Comparison of ENCODE assay signal across 28 cellular contexts in genomic region chr16:57762365-57763289, GRCh38. TPM values are rescaled to one million over a fixed set of nuclear protein-coding genes. Genes with fewer than 3 reads are reported as not detected.
DNase-seq lines count a peak whose midpoint lies in the region; ATAC-seq, FAIRE-seq and TF ChIP-seq lines count a peak whose summit lies in the region.
"Had no signal": no experiment of that assay in that cellular context is flagged by ENCODE, and none has a peak within 500 bp of the region (broad histone marks: within the 10 kb centered on the region; RNA-seq: fewer than 3 reads in every experiment).

No MANE protein-coding gene starts in this region.

- no peak overlapping the region for H3K4me2 ChIP-seq in A549
- no peak overlapping the region for H3K4me2 ChIP-seq in mesendoderm (ENCODE audit: low read length)
- H3K4me2 ChIP-seq: PC-9 had no signal

- no peak overlapping the region for H3K9ac ChIP-seq in mesendoderm (ENCODE audit: low read length)

- no peak overlapping the region for H4K5ac ChIP-seq in mesendoderm (ENCODE audit: low read length)

- no peak overlapping the region for H2AK5ac ChIP-seq in mesendoderm (ENCODE audit: low read length)

- ATAC-seq in A549: no peak
- ATAC-seq in central memory CD8-positive, alpha-beta T cell (replicated peaks; ENCODE audit: extremely low read depth, poor library complexity, severe bottlenecking): no peak
- no peak for ATAC-seq in GM18511 (IDR thresholded peaks at IDR 0.05; ENCODE audit: unreplicated experiment)
- ATAC-seq in HG02759 (IDR thresholded peaks at IDR 0.05; ENCODE audit: unreplicated experiment): no peak
- ATAC-seq: HCT116; natural killer cell; pancreas; stimulated activated memory B cell treated with anti-CD40 and anti-IgM and Interleukin-4, amounts not matched to agents 10 μg/mL and 1 μg/mL and 100 μg/mL, for 72 hours had no signal

- no peak overlapping the region for H3K4me3 Mint-ChIP-seq in central memory CD8-positive, alpha-beta T cell
- H3K4me3 Mint-ChIP-seq: activated naive CD8-positive, alpha-beta T cell treated with anti-CD3 and anti-CD28 coated beads for 36 hours; CD4-positive, CD25-positive, alpha-beta regulatory T cell; dendritic cell treated with granulocyte-macrophage colony-stimulating factor and Interleukin-4, amounts not matched to agents 40 ng/mL and 50 ng/mL, for 4 days; immature natural killer cell; natural killer cell had no signal

- H3K23ac ChIP-seq in mesendoderm (ENCODE audit: low read length): peak overlapping the region; percentile 45

- H3K27ac Mint-ChIP-seq in central memory CD8-positive, alpha-beta T cell (ENCODE audit: low read depth): peak overlapping the region; percentile 72
- H3K27ac Mint-ChIP-seq: activated naive CD8-positive, alpha-beta T cell treated with anti-CD3 and anti-CD28 coated beads for 36 hours; dendritic cell treated with granulocyte-macrophage colony-stimulating factor and Interleukin-4, amounts not matched to agents 40 ng/mL and 50 ng/mL, for 4 days; stimulated activated memory B cell treated with anti-CD40 and anti-IgM and Interleukin-4, amounts not matched to agents 10 μg/mL and 1 μg/mL and 100 μg/mL, for 72 hours had no signal

- peak overlapping the region; percentile 91 to 92; a peak in 5 of 6 replicates for H3K27ac ChIP-seq in A549
- no peak overlapping the region for H3K27ac ChIP-seq in HEK293 (ENCODE audit: extremely low read depth, low read depth, low read length)
- no peak overlapping the region for H3K27ac ChIP-seq in mesendoderm (ENCODE audit: low read depth, low read length)
- H3K27ac ChIP-seq: pancreas, PC-9, sigmoid colon had no signal

- H3K36me3 Mint-ChIP-seq in central memory CD8-positive, alpha-beta T cell (ENCODE audit: insufficient read depth): no peaks in the 10 kb centered on the region
- H3K36me3 Mint-ChIP-seq: activated naive CD8-positive, alpha-beta T cell treated with anti-CD3 and anti-CD28 coated beads for 36 hours; CD4-positive, CD25-positive, alpha-beta regulatory T cell; natural killer cell; stimulated activated memory B cell treated with anti-CD40 and anti-IgM and Interleukin-4, amounts not matched to agents 10 μg/mL and 1 μg/mL and 100 μg/mL, for 72 hours had no signal

- H3K4me1 ChIP-seq in A549 (peaks cover 86% of the 10 kb centered on the region), HEK293 (ENCODE audit: control insufficient read depth, insufficient read depth, low read length) (peaks cover 4% of the 10 kb centered on the region), mesendoderm (ENCODE audit: control insufficient read depth, low read depth, low read length) (peaks cover 2% of the 10 kb centered on the region)
- H3K4me1 ChIP-seq: pancreas had no signal

- H3K79me2 ChIP-seq in mesendoderm (ENCODE audit: control insufficient read depth, insufficient read depth, low read length): no peaks in the 10 kb centered on the region

- CTCF ChIA-PET in A549 (lab: Yijun Ruan, JAX): interaction anchor here (1.8 to 6.9 kb wide), 2 partner anchors 7 to 100 kb away, joined by 6 to 96 read pairs; no protein-coding TSS in a partner anchor
- CTCF ChIA-PET in HEK293 (lab: Yijun Ruan, JAX): no interaction called here

- POLR2A ChIA-PET in A549 (lab: Yijun Ruan, JAX): no interaction called here
- POLR2A ChIA-PET in HEK293 (lab: Yijun Ruan, JAX): no interaction called here

- TF ChIP-seq CTCF in A549 (IDR thresholded peaks at IDR 0.05): no peak
- no peak for TF ChIP-seq CTCF in HEK293 (tag by site-specific recombination; IDR thresholded peaks at IDR 0.05)

- H3K27me3 ChIP-seq in mesendoderm (ENCODE audit: insufficient read depth, low read length, poor library complexity): no peaks in the 10 kb centered on the region
- H3K27me3 ChIP-seq: ascending aorta, pancreas, sigmoid colon had no signal

- no peaks in the 10 kb centered on the region for H3K27me3 Mint-ChIP-seq in central memory CD8-positive, alpha-beta T cell
- H3K27me3 Mint-ChIP-seq: activated naive CD8-positive, alpha-beta T cell treated with anti-CD3 and anti-CD28 coated beads for 36 hours; CD4-positive, CD25-positive, alpha-beta regulatory T cell; dendritic cell treated with granulocyte-macrophage colony-stimulating factor and Interleukin-4, amounts not matched to agents 40 ng/mL and 50 ng/mL, for 4 days had no signal

- no peaks in the 10 kb centered on the region for H3K4me1 Mint-ChIP-seq in central memory CD8-positive, alpha-beta T cell
- H3K4me1 Mint-ChIP-seq: activated naive CD8-positive, alpha-beta T cell treated with anti-CD3 and anti-CD28 coated beads for 36 hours; CD4-positive, CD25-positive, alpha-beta regulatory T cell had no signal

- H2BK5ac ChIP-seq in mesendoderm (ENCODE audit: low read length): no peak overlapping the region

- no peak for TF ChIP-seq RAD21 in A549 (conservative IDR thresholded peaks at IDR 0.05 in 1 of 2, IDR thresholded peaks at IDR 0.05 in 1 of 2)

- H2BK120ac ChIP-seq in mesendoderm (ENCODE audit: low read depth, low read length): no peak overlapping the region

- no peak for DNase-seq in A549 (ENCODE audit: low read depth in 1 of 2, low spot score in 1 of 2)
- no peak for DNase-seq in central memory CD8-positive, alpha-beta T cell (ENCODE audit: low spot score in 2 of 2)
- DNase-seq in mesendoderm: no peak
- no peak for DNase-seq in NCI-H2081 treated with DMSO at 0.1 percent for 48 hours (lab: John Stamatoyannopoulos, UW)
- DNase-seq in activated CD8-positive, alpha-beta memory T cell treated with anti-CD3 and anti-CD28 coated beads, Interleukin-2, amount 50 U/mL, for 48 hours: no peak
- DNase-seq: activated CD8-positive, alpha-beta memory T cell treated with anti-CD3 and anti-CD28 coated beads, Interleukin-2, amount 50 U/mL, for 4 hours; activated naive CD8-positive, alpha-beta T cell treated with anti-CD3 and anti-CD28 coated beads for 36 hours; CD4-positive, CD25-positive, alpha-beta regulatory T cell; hippocampal formation; immature natural killer cell; Kasumi-1; natural killer cell; NCI-H510A treated with DMSO at 0.1 percent for 48 hours; NK-92 treated with Interleukin-12 subunit alpha and Interleukin-12 subunit beta, amount 100 ng/mL, for 24 hours; PC-9; SHP77 treated with DMSO at 0.1 percent for 48 hours; sigmoid colon; stimulated activated CD4-positive, alpha-beta T cell treated with anti-CD3 and anti-CD28 coated beads, Interleukin-4, amount 100 ng/mL, for 24 hours; substantia nigra; SW 1271 had no signal

- no peaks in the 10 kb centered on the region for H3K9me3 Mint-ChIP-seq in central memory CD8-positive, alpha-beta T cell
- H3K9me3 Mint-ChIP-seq: activated naive CD8-positive, alpha-beta T cell treated with anti-CD3 and anti-CD28 coated beads for 36 hours; CD4-positive, CD25-positive, alpha-beta regulatory T cell; dendritic cell treated with granulocyte-macrophage colony-stimulating factor and Interleukin-4, amounts not matched to agents 40 ng/mL and 50 ng/mL, for 4 days; immature natural killer cell; natural killer cell had no signal

- H3K4ac ChIP-seq in mesendoderm (ENCODE audit: low read depth, low read length): no peak overlapping the region

- H3K4me3 ChIP-seq in A549: no peak overlapping the region
- H3K4me3 ChIP-seq in HEK293 (ENCODE audit: low read depth, low read length): no peak overlapping the region
- no peak overlapping the region for H3K4me3 ChIP-seq in mesendoderm (ENCODE audit: low read length)
- H3K4me3 ChIP-seq: ascending aorta, pancreas, PC-9, sigmoid colon had no signal

- H3K18ac ChIP-seq in mesendoderm (ENCODE audit: low read length): no peak overlapping the region

- no peak overlapping the region for H2BK15ac ChIP-seq in mesendoderm (replicated peaks; ENCODE audit: low read depth)

- H4K8ac ChIP-seq in mesendoderm (ENCODE audit: low read depth, low read length): no peak overlapping the region

- FAIRE-seq in A549 (lab: Jason Lieb, UNC): no peak
- FAIRE-seq: pancreas had no signal

- H3K36me3 ChIP-seq in HEK293 (ENCODE audit: control insufficient read depth in 2 of 2, insufficient read depth in 1 of 2, low read length in 2 of 2): peaks cover 0 to 31% of the 10 kb centered on the region in 2 experiments; a peak in 1 of 3 replicates
- peaks cover 5% of the 10 kb centered on the region for H3K36me3 ChIP-seq in mesendoderm (ENCODE audit: control insufficient read depth, insufficient read depth, low read length)

- WGBS in A549 (ENCODE audit: missing lambda C conversion rate): 90% methylated on average over 16 of the region's 18 CpGs
- WGBS in mesendoderm (ENCODE audit: extremely low coverage, insufficient coverage, low lambda C conversion rate): no CpG with 5 or more reads among the region's 18 CpGs

- H3K9me3 ChIP-seq in A549: no peaks in the 10 kb centered on the region
- H3K9me3 ChIP-seq in HEK293 (ENCODE audit: control insufficient read depth, insufficient read depth, low read depth, low read length): no peaks in the 10 kb centered on the region
- H3K9me3 ChIP-seq: ascending aorta, pancreas, sigmoid colon had no signal

- H3K79me1 ChIP-seq in mesendoderm (ENCODE audit: low read length): no peaks in the 10 kb centered on the region

- no peak overlapping the region for H3K56ac ChIP-seq in mesendoderm (ENCODE audit: low read length)

- no peak for TF ChIP-seq EP300 in A549 (IDR thresholded peaks at IDR 0.05)

- no peak for TF ChIP-seq POLR2A in A549 (IDR thresholded peaks at IDR 0.05; ENCODE audit: low read length)

TF ChIP-seq in A549, 52 proteins besides CTCF, POLR2A, EP300 and RAD21 (continues in another document):
- no peak for TF ChIP-seq FOXS1 (CRISPR knock-in tag; IDR thresholded peaks at IDR 0.05)
- TF ChIP-seq RNF2 (IDR thresholded peaks at IDR 0.05; ENCODE audit: borderline replicate concordance, low read depth): no peak
- TF ChIP-seq POLR2AphosphoS2 (conservative IDR thresholded peaks at IDR 0.05; ENCODE audit: low read length): 0 out of 2 replicates have a peak, but pooled peaks have one; percentile 14

RNA-seq across cellular contexts. Expression of gene KATNB1, which starts 27.1 kb away (rescaled TPM):
- polyA plus RNA-seq in A549 (2011; rRNA removed): 18.6 and 21.1 TPM in 2 replicates
- 43.2 and 53.0 TPM in 2 replicates for polyA plus RNA-seq in A549 (2012; cell fraction: cytosol; rRNA removed)
- polyA plus RNA-seq in A549 (2012; cell fraction: nucleus; rRNA removed): 124 and 158 TPM in 2 replicates
- 18.1 to 21.0 TPM (median 19.1 TPM) in 3 replicates for polyA plus RNA-seq in A549 (2017; fragmentation: RNase III; extraction: RNeasy Plus Mini Kit Qiagen cat#74134 plus additional on column Dnase treatment)
- 14.3 and 22.3 TPM in 2 replicates for polyA minus RNA-seq in A549 (2011; rRNA and poly(A)+ RNA removed)
- 30.2 TPM for polyA plus RNA-seq in mesendoderm (2013, experiment 1 of 2)
- polyA plus RNA-seq in mesendoderm (2013, experiment 2 of 2): 30.1 TPM

RNA-seq across cellular contexts. Expression of gene KIFC3, which starts 39.7 kb away (rescaled TPM):
- polyA plus RNA-seq in A549 (2011; rRNA removed) (127 and 128 TPM in 2 replicates), A549 (2017; fragmentation: RNase III; extraction: RNeasy Plus Mini Kit Qiagen cat#74134 plus additional on column Dnase treatment) (171 to 180 TPM (median 178 TPM) in 3 replicates)
- polyA plus RNA-seq in A549 (2012; cell fraction: cytosol; rRNA removed): 236 and 291 TPM in 2 replicates
- 781 and 955 TPM in 2 replicates for polyA plus RNA-seq in A549 (2012; cell fraction: nucleus; rRNA removed)
- polyA minus RNA-seq in A549 (2011; rRNA and poly(A)+ RNA removed): 225 and 333 TPM in 2 replicates
- 13.8 TPM for polyA plus RNA-seq in mesendoderm (2013, experiment 1 of 2)
- polyA plus RNA-seq in mesendoderm (2013, experiment 2 of 2): 14.1 TPM
- polyA plus RNA-seq: CD4-positive, CD25-positive, alpha-beta regulatory T cell had no signal

Comparison
In these comparisons a context has a peak if more than half of its experiments do, and no peak if none do; other contexts are left out.
1. H3K27ac ChIP-seq: peak in A549 (2 of 2); none in HEK293 (single experiment) and mesendoderm (single experiment).